9 cellular contexts compared by ENCODE assay signal in genomic region chrX:151753313-151754041, GRCh38. TPM values are rescaled to one million over a fixed set of nuclear protein-coding genes. Genes with fewer than 3 reads are reported as not detected.
A peak's percentile ranks its signal among the peaks of the same experiment; 100 is the strongest.
DNase-seq lines count a peak whose midpoint lies in the region; ATAC-seq and TF ChIP-seq lines count a peak whose summit lies in the region.
"Had no signal": no experiment of that assay in that cellular context is flagged by ENCODE, and none has a peak within 500 bp of the region (broad histone marks: within the 10 kb centered on the region; RNA-seq: fewer than 3 reads in every experiment).

No MANE protein-coding gene starts in this region.

- H3K4me1 ChIP-seq in left ventricle myocardium inferior (peaks cover 3% of the 10 kb centered on the region), gastrocnemius medialis (no peaks in the 10 kb centered on the region)

- H3K36me3 Mint-ChIP-seq in activated CD4-positive, alpha-beta T cell treated with anti-CD3 and anti-CD28 coated beads, Interleukin-2, amount 10 ng/mL, durations not matched to agents 7 days and 5 days (ENCODE audit: low read depth), result no peaks in the 10 kb centered on the region
- H3K36me3 Mint-ChIP-seq in activated T-cell treated with anti-CD3 and anti-CD28 coated beads, Interleukin-2, amount 50 U/mL, for 72 hours (ENCODE audit: insufficient read depth in 2 of 2), result no peaks in the 10 kb centered on the region
- H3K36me3 Mint-ChIP-seq: activated naive CD8-positive, alpha-beta T cell treated with anti-CD3 and anti-CD28 coated beads, Interleukin-2, amount 10 ng/mL, durations not matched to agents 7 days and 5 days had no signal

- H3K36me3 ChIP-seq in left ventricle myocardium inferior (no peaks in the 10 kb centered on the region), gastrocnemius medialis (no peaks in the 10 kb centered on the region)

- no peaks in the 10 kb centered on the region for H3K4me1 Mint-ChIP-seq in activated CD4-positive, alpha-beta T cell treated with anti-CD3 and anti-CD28 coated beads, Interleukin-2, amount 10 ng/mL, durations not matched to agents 7 days and 5 days
- no peaks in the 10 kb centered on the region for H3K4me1 Mint-ChIP-seq in activated T-cell treated with anti-CD3 and anti-CD28 coated beads, Interleukin-2, amount 50 U/mL, for 72 hours (ENCODE audit: low read depth)
- H3K4me1 Mint-ChIP-seq: activated naive CD8-positive, alpha-beta T cell treated with anti-CD3 and anti-CD28 coated beads, Interleukin-2, amount 10 ng/mL, durations not matched to agents 7 days and 5 days had no signal

- no peaks in the 10 kb centered on the region for H3K27me3 Mint-ChIP-seq in activated CD4-positive, alpha-beta T cell treated with anti-CD3 and anti-CD28 coated beads, Interleukin-2, amount 10 ng/mL, durations not matched to agents 7 days and 5 days
- peaks cover 55% of the 10 kb centered on the region for H3K27me3 Mint-ChIP-seq in activated T-cell treated with anti-CD3 and anti-CD28 coated beads, Interleukin-2, amount 50 U/mL, for 72 hours (ENCODE audit: low read depth)

- TF ChIP-seq CTCF in left ventricle myocardium inferior (IDR thresholded peaks at IDR 0.05; ENCODE audit: borderline replicate concordance), result peak; percentile 83
- TF ChIP-seq CTCF in gastrocnemius medialis (IDR thresholded peaks at IDR 0.05 in 4 of 5, conservative IDR thresholded peaks at IDR 0.05 in 1 of 5), result peak; percentile 37 to 71 (median 59)

- H3K27ac ChIP-seq in left ventricle myocardium inferior (replicated peaks), result no peak overlapping the region
- no peak overlapping the region for H3K27ac ChIP-seq in gastrocnemius medialis

- no peak overlapping the region for H3K4me3 Mint-ChIP-seq in activated CD4-positive, alpha-beta T cell treated with anti-CD3 and anti-CD28 coated beads, Interleukin-2, amount 10 ng/mL, durations not matched to agents 7 days and 5 days
- H3K4me3 Mint-ChIP-seq in activated T-cell treated with anti-CD3 and anti-CD28 coated beads, Interleukin-2, amount 50 U/mL, for 72 hours, result no peak overlapping the region
- H3K4me3 Mint-ChIP-seq: activated naive CD8-positive, alpha-beta T cell treated with anti-CD3 and anti-CD28 coated beads, Interleukin-2, amount 10 ng/mL, durations not matched to agents 7 days and 5 days had no signal

- no peak for TF ChIP-seq POLR2A in gastrocnemius medialis (IDR thresholded peaks at IDR 0.05)

- no peak overlapping the region for H3K27ac Mint-ChIP-seq in activated CD4-positive, alpha-beta T cell treated with anti-CD3 and anti-CD28 coated beads, Interleukin-2, amount 10 ng/mL, durations not matched to agents 7 days and 5 days
- H3K27ac Mint-ChIP-seq in activated T-cell treated with anti-CD3 and anti-CD28 coated beads, Interleukin-2, amount 50 U/mL, for 72 hours, result no peak overlapping the region
- H3K27ac Mint-ChIP-seq: activated naive CD8-positive, alpha-beta T cell treated with anti-CD3 and anti-CD28 coated beads, Interleukin-2, amount 10 ng/mL, durations not matched to agents 7 days and 5 days had no signal

- POLR2A ChIA-PET in activated CD4-positive, alpha-beta T cell treated with anti-CD3 and anti-CD28 coated beads, Interleukin-2, amount 10 ng/mL, durations not matched to agents 7 days and 5 days (lab: Charles Lee), result interaction anchor here (0.6 kb wide), 1 partner anchor 317 kb away, joined by 6 read pairs; no protein-coding TSS in a partner anchor

- no peaks in the 10 kb centered on the region for H3K27me3 ChIP-seq in left ventricle myocardium inferior (ENCODE audit: low read depth)
- H3K27me3 ChIP-seq in gastrocnemius medialis, result no peaks in the 10 kb centered on the region

- CTCF ChIA-PET in activated CD4-positive, alpha-beta T cell treated with anti-CD3 and anti-CD28 coated beads, Interleukin-2, amount 10 ng/mL, durations not matched to agents 7 days and 5 days (lab: Charles Lee), result interaction anchor here (1.2 kb wide), 1 partner anchor 879 kb away, joined by 3 read pairs; no protein-coding TSS in a partner anchor

- intact Hi-C loops in left ventricle myocardium inferior (cut with micrococcal nuclease), result loop anchor here (10.0 kb wide), 1 partner anchor 881 kb away; the partner anchor contains the start of gene GABRQ
- intact Hi-C loops in gastrocnemius medialis (cut with DNase I; ENCODE audit: low total_unique reads), result loop anchor here (5.0 to 10.0 kb wide), 2 partner anchors 884 to 1061 kb away; partner anchors contain the start of gene GABRQ

- DNase-seq in activated CD4-positive, alpha-beta T cell treated with anti-CD3 and anti-CD28 coated beads, Interleukin-2, amount 10 ng/mL, durations not matched to agents 7 days and 5 days, result peak; percentile 7
- DNase-seq in activated CD4-positive, alpha-beta T cell treated with anti-CD3 and anti-CD28 coated beads, Interleukin-2, amount 50 U/mL, for 4 hours, result no peak
- peak; percentile 60 for DNase-seq in H4 (ENCODE audit: low spot score)
- peak; percentile 69 for DNase-seq in NCI-H1092 treated with DMSO at 0.1 percent for 48 hours (lab: John Stamatoyannopoulos, UW)
- peak; percentile 13 to 21 for DNase-seq in activated T-cell treated with anti-CD3 and anti-CD28 coated beads, Interleukin-2, amount 50 U/mL, for 72 hours
- peak; percentile 32 for DNase-seq in left ventricle myocardium inferior
- peak; percentile 4 to 19 for DNase-seq in gastrocnemius medialis
- no peak for DNase-seq in effector CD4-positive, alpha-beta T cell
- DNase-seq: activated naive CD8-positive, alpha-beta T cell treated with anti-CD3 and anti-CD28 coated beads, Interleukin-2, amount 10 ng/mL, durations not matched to agents 7 days and 5 days had no signal

- ATAC-seq in activated T-cell treated with anti-CD3 and anti-CD28 coated beads, Interleukin-2, amount 50 U/mL, for 72 hours (replicated peaks in 1 of 2), result peak; percentile 26 to 62
- peak; percentile 58 to 72 for ATAC-seq in gastrocnemius medialis

- in situ Hi-C loops in gastrocnemius medialis (cut with MboI; ENCODE audit: low sequenced_read_pairs in 4 of 4), result loop anchor here (10.0 to 25.0 kb wide), 3 partner anchors 881 to 1059 kb away; partner anchors contain the start of gene GABRQ (in 4 of the 4)

- no peaks in the 10 kb centered on the region for H3K9me3 Mint-ChIP-seq in activated CD4-positive, alpha-beta T cell treated with anti-CD3 and anti-CD28 coated beads, Interleukin-2, amount 10 ng/mL, durations not matched to agents 7 days and 5 days
- H3K9me3 Mint-ChIP-seq in activated T-cell treated with anti-CD3 and anti-CD28 coated beads, Interleukin-2, amount 50 U/mL, for 72 hours, result no peaks in the 10 kb centered on the region
- H3K9me3 Mint-ChIP-seq: activated naive CD8-positive, alpha-beta T cell treated with anti-CD3 and anti-CD28 coated beads, Interleukin-2, amount 10 ng/mL, durations not matched to agents 7 days and 5 days had no signal

- H3K9me3 ChIP-seq in left ventricle myocardium inferior (replicated peaks) (no peaks in the 10 kb centered on the region), gastrocnemius medialis (no peaks in the 10 kb centered on the region)

- H3K4me3 ChIP-seq in left ventricle myocardium inferior, result no peak overlapping the region
- no peak overlapping the region for H3K4me3 ChIP-seq in gastrocnemius medialis

RNA-seq across cellular contexts. Expression of gene CNGA2, which starts 18.9 kb away (rescaled TPM):
- not detected for total RNA-seq in activated CD4-positive, alpha-beta T cell treated with anti-CD3 and anti-CD28 coated beads, Interleukin-2, amount 10 ng/mL, durations not matched to agents 7 days and 5 days
- not detected in 2 replicates for total RNA-seq in H4 (2014; rRNA removed; shearing (Covaris generic))
- not detected for total RNA-seq in activated T-cell treated with anti-CD3 and anti-CD28 coated beads, Interleukin-2, amount 50 U/mL, for 72 hours
- total RNA-seq in left ventricle myocardium inferior (not detected), gastrocnemius medialis (not detected)
- total RNA-seq: activated naive CD8-positive, alpha-beta T cell treated with anti-CD3 and anti-CD28 coated beads, Interleukin-2, amount 10 ng/mL, durations not matched to agents 7 days and 5 days had no signal

RNA-seq across cellular contexts. Expression of gene FATE1, which starts 37.6 kb away (rescaled TPM):
- total RNA-seq in activated CD4-positive, alpha-beta T cell treated with anti-CD3 and anti-CD28 coated beads, Interleukin-2, amount 10 ng/mL, durations not matched to agents 7 days and 5 days, result not detected
- not detected in 2 replicates for total RNA-seq in H4 (2014; rRNA removed; shearing (Covaris generic))
- not detected for total RNA-seq in activated T-cell treated with anti-CD3 and anti-CD28 coated beads, Interleukin-2, amount 50 U/mL, for 72 hours
- total RNA-seq in left ventricle myocardium inferior (not detected), gastrocnemius medialis (not detected)
- total RNA-seq: activated naive CD8-positive, alpha-beta T cell treated with anti-CD3 and anti-CD28 coated beads, Interleukin-2, amount 10 ng/mL, durations not matched to agents 7 days and 5 days had no signal

RNA-seq across cellular contexts. Expression of gene PRRG3, which starts 58.2 kb away (rescaled TPM):
- total RNA-seq in activated CD4-positive, alpha-beta T cell treated with anti-CD3 and anti-CD28 coated beads, Interleukin-2, amount 10 ng/mL, durations not matched to agents 7 days and 5 days, result not detected
- total RNA-seq in H4 (2014; rRNA removed; shearing (Covaris generic)), result not detected in 2 replicates
- not detected for total RNA-seq in activated T-cell treated with anti-CD3 and anti-CD28 coated beads, Interleukin-2, amount 50 U/mL, for 72 hours
- total RNA-seq in left ventricle myocardium inferior (2.7 TPM), gastrocnemius medialis (under 1 TPM in 2 of 4 donors, not detected in 2; 0.04 to 0.39 TPM)
- total RNA-seq: activated naive CD8-positive, alpha-beta T cell treated with anti-CD3 and anti-CD28 coated beads, Interleukin-2, amount 10 ng/mL, durations not matched to agents 7 days and 5 days had no signal

Comparison
In these comparisons a context has a peak if more than half of its experiments do, and no peak if none do; other contexts are left out.
1. DNase-seq: peak in activated CD4-positive, alpha-beta T cell treated with anti-CD3 and anti-CD28 coated beads, Interleukin-2, amount 10 ng/mL, durations not matched to agents 7 days and 5 days (single experiment), H4 (single experiment), NCI-H1092 treated with DMSO at 0.1 percent for 48 hours (single experiment), activated T-cell treated with anti-CD3 and anti-CD28 coated beads, Interleukin-2, amount 50 U/mL, for 72 hours (2 of 2), left ventricle myocardium inferior (single experiment) and gastrocnemius medialis (2 of 2); none in activated CD4-positive, alpha-beta T cell treated with anti-CD3 and anti-CD28 coated beads, Interleukin-2, amount 50 U/mL, for 4 hours (0 of 2) and effector CD4-positive, alpha-beta T cell (single experiment).